ENCODE assay signal across 9 cellular contexts in the genomic region with DNA sequence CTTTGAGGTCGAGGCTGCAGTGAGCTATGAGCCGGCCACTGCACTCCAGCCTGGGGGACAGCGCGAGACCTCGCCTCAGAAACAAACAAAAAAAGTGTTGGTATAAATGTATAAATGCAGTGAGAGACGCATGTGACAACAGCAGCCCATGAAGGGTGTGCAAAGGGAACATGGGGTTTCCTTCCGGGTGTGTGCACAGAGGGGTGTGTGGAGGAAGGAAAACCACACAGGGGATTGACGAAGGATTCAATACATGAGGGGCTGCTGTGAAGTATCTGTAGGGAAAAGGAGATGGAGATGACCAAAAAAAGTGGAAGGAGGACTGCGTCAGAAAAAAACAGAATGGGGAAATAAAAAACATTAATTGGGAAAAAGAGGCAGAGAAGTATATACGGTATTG. TPM values are rescaled to one million over a fixed set of nuclear protein-coding genes. Genes with fewer than 3 reads are reported as not detected.
DNase-seq lines count a peak whose midpoint lies in the region; ATAC-seq and TF ChIP-seq lines count a peak whose summit lies in the region.
"Had no signal": no experiment of that assay in that cellular context is flagged by ENCODE, and none has a peak within 500 bp of the region (broad histone marks: within the 10 kb centered on the region; RNA-seq: fewer than 3 reads in every experiment).

No MANE protein-coding gene starts in this region.

- H3K27ac ChIP-seq in heart right ventricle (peak overlapping the region in 4 of 10 donors; percentile 42 to 87 (median 85)), urinary bladder (ENCODE audit: low read depth) (no peak overlapping the region)

- peak overlapping the region; percentile 45 for H3K27ac Mint-ChIP-seq in memory B cell

- H3K4me3 ChIP-seq in heart right ventricle = peak overlapping the region in 9 of 10 donors; percentile 64 to 99 (median 97)
- H3K4me3 ChIP-seq in astrocyte of the cerebellum (ENCODE audit: low read depth, low read length) = peak overlapping the region; percentile 67
- H3K4me3 ChIP-seq in urinary bladder (ENCODE audit: low read depth, low read length) = peak overlapping the region; percentile 91

- WGBS in heart right ventricle, 2 donors = 60 to 73% methylated on average over 10 of the region's 10 CpGs
- 48% methylated on average over 10 of the region's 10 CpGs for WGBS in urinary bladder

- no peak for TF ChIP-seq CTCF in heart right ventricle (IDR thresholded peaks at IDR 0.05)
- TF ChIP-seq CTCF in astrocyte of the cerebellum (IDR thresholded peaks at IDR 0.05; ENCODE audit: low read depth, low read length, missing control alignments) = no peak

- peaks cover 25% of the 10 kb centered on the region for H3K4me1 Mint-ChIP-seq in memory B cell

- H3K27me3 ChIP-seq in heart right ventricle = no peaks in the 10 kb centered on the region

- in situ Hi-C loops in astrocyte of the cerebellum (cut with HindIII; ENCODE audit: low sequenced_read_pairs) = no loop called here

- ATAC-seq in heart right ventricle (no peak), memory B cell (ENCODE audit: low read depth) (no peak), HG03097 (IDR thresholded peaks at IDR 0.05; ENCODE audit: low FRiP score, unreplicated experiment) (no peak), HG02938 (IDR thresholded peaks at IDR 0.05; ENCODE audit: unreplicated experiment) (no peak)

- intact Hi-C loops in heart right ventricle (cut with DNase I) (loop anchor here in 1 of 10 donors (5.0 kb wide), 1 partner anchor 41 kb away; the partner anchor contains the start of gene SPG21), cardiac septum (cut with DNase I) (loop anchor here (5.0 kb wide), 1 partner anchor 41 kb away; the partner anchor contains the start of gene SPG21)

- peaks cover 2% of the 10 kb centered on the region for H3K27me3 Mint-ChIP-seq in memory B cell

- no peaks in the 10 kb centered on the region for H3K9me3 Mint-ChIP-seq in memory B cell

- DNase-seq in heart right ventricle = no peak
- DNase-seq in cardiac septum (ENCODE audit: low spot score) = no peak
- no peak for DNase-seq in astrocyte of the cerebellum (ENCODE audit: low read depth)
- no peak for DNase-seq in memory B cell (ENCODE audit: low spot score in 2 of 2)
- no peak for DNase-seq in NCI-H1694 (lab: John Stamatoyannopoulos, UW)
- DNase-seq: GDM1 had no signal

- H3K36me3 ChIP-seq in heart right ventricle (peaks cover 0 to 37% (median 25%) of the 10 kb centered on the region in 9 donors), urinary bladder (ENCODE audit: insufficient read depth) (peaks cover 3% of the 10 kb centered on the region)

- peak overlapping the region; percentile 88 for H3K4me3 Mint-ChIP-seq in memory B cell

- H3K4me1 ChIP-seq in heart right ventricle = peaks cover 2 to 28% (median 17%) of the 10 kb centered on the region in 9 donors
- H3K4me1 ChIP-seq in urinary bladder (ENCODE audit: insufficient read depth) = no peaks in the 10 kb centered on the region

- H3K36me3 Mint-ChIP-seq in memory B cell = peaks cover 11% of the 10 kb centered on the region

- H3K9me3 ChIP-seq in heart right ventricle = no peaks in the 10 kb centered on the region

RNA-seq across cellular contexts. Expression of gene MTFMT, which starts 1.1 kb away (rescaled TPM):
- total RNA-seq in heart right ventricle = 10 to 100 TPM; 13.5 to 21.9 (median 18.6) TPM
- 1 to 10 TPM; 5.5 to 8.0 TPM for polyA plus RNA-seq in heart right ventricle
- 18.4 TPM for total RNA-seq in cardiac septum
- total RNA-seq in urinary bladder = 22.4 TPM
- polyA plus RNA-seq in urinary bladder = 13.1 TPM

RNA-seq across cellular contexts. Expression of gene SLC51B, which starts 16.8 kb away (rescaled TPM):
- total RNA-seq in heart right ventricle (not detected), cardiac septum (not detected), urinary bladder (not detected)
- polyA plus RNA-seq in heart right ventricle (under 1 TPM in 1 of 2 donors, not detected in 1; 0.43 TPM), urinary bladder (0.44 TPM)

RNA-seq across cellular contexts. Expression of gene SPG21, which starts 38.6 kb away (rescaled TPM):
- total RNA-seq in heart right ventricle (10 to 100 TPM; 36.4 to 56.6 (median 45.9) TPM), cardiac septum (53.6 TPM), urinary bladder (56.2 TPM)
- polyA plus RNA-seq in heart right ventricle (10 to 100 TPM; 30.4 to 57.0 TPM), urinary bladder (87.6 TPM)

RNA-seq across cellular contexts. Expression of gene RASL12, which starts 39.5 kb away (rescaled TPM):
- total RNA-seq in heart right ventricle = 10 to 100 TPM in 7 of 10 donors, 1 to 10 TPM in 3; 4.4 to 20.1 (median 11.8) TPM
- polyA plus RNA-seq in heart right ventricle = 10 to 100 TPM; 13.1 to 18.7 TPM
- total RNA-seq in cardiac septum = 11.5 TPM
- 54.6 TPM for total RNA-seq in urinary bladder
- polyA plus RNA-seq in urinary bladder = 85.0 TPM

RNA-seq across cellular contexts. Expression of gene KBTBD13, which starts 48.2 kb away (rescaled TPM):
- total RNA-seq in heart right ventricle (10 to 100 TPM in 3 of 10 donors, 1 to 10 TPM in 7; 4.1 to 20.5 (median 4.6) TPM), cardiac septum (3.3 TPM), urinary bladder (0.32 TPM)
- polyA plus RNA-seq in heart right ventricle (1 to 10 TPM in 1 of 2 donors, under 1 TPM in 1; 0.84 to 7.8 TPM), urinary bladder (0.19 TPM)
